ENCODE assay signal across 8 cellular contexts in genomic region chr5:60687927-60688720, GRCh38. TPM values are rescaled to one million over a fixed set of nuclear protein-coding genes. Genes with fewer than 3 reads are reported as not detected.
DNase-seq lines count a peak whose midpoint lies in the region; ATAC-seq lines count a peak whose summit lies in the region.

No MANE protein-coding gene starts in this region.

- ATAC-seq in GM19324 (IDR thresholded peaks at IDR 0.05; ENCODE audit: low FRiP score, unreplicated experiment): peak; percentile 90
- ATAC-seq in HG03139 (IDR thresholded peaks at IDR 0.05; ENCODE audit: unreplicated experiment): peak; percentile 86
- peak; percentile 37 to 72 (median 52) for ATAC-seq in T-cell (replicated peaks in 1 of 4)

- H3K9me3 Mint-ChIP-seq in T-cell: no peaks in the 10 kb centered on the region

- no peak overlapping the region for H3K27ac Mint-ChIP-seq in T-cell

- no peaks in the 10 kb centered on the region for H3K27me3 Mint-ChIP-seq in T-cell

- H3K4me3 Mint-ChIP-seq in T-cell: no peak overlapping the region

- POLR2A ChIA-PET in T-cell (lab: Charles Lee): interaction anchor here in 1 of 2 donors (0.6 kb wide), 1 partner anchor 270 kb away, joined by 3 read pairs; no protein-coding TSS in a partner anchor

- DNase-seq in DMS53 treated with DMSO at 0.1 percent for 48 hours (lab: John Stamatoyannopoulos, UW; ENCODE audit: unreplicated experiment): peak; percentile 36
- DNase-seq in T-cell: no peak
- peak; percentile 61 for DNase-seq in islet precursor cell
- no peak for DNase-seq in effector CD8-positive, alpha-beta T cell (lab: John Stamatoyannopoulos, UW)
- no peak for DNase-seq in NK-92 treated with Interleukin-12 subunit alpha and Interleukin-12 subunit beta, amount 100 ng/mL, for 24 hours (lab: John Stamatoyannopoulos, UW)
- DNase-seq in NCI-H446 treated with DMSO at 0.1 percent for 48 hours (lab: John Stamatoyannopoulos, UW): no peak

- no peaks in the 10 kb centered on the region for H3K36me3 Mint-ChIP-seq in T-cell

- CTCF ChIA-PET in T-cell (lab: Charles Lee): interaction anchor here (0.6 to 1.7 kb wide), 5 partner anchors 10 to 19 kb away, joined by 3 to 7 read pairs (median 3); partner anchors contain the start of gene DEPDC1B (in 1 of the 2)

- H3K4me1 Mint-ChIP-seq in T-cell: peaks cover 0 to 6% (median 0%) of the 10 kb centered on the region in 3 donors

RNA-seq across cellular contexts. Expression of gene DEPDC1B, which starts 11.8 kb away (rescaled TPM):
- total RNA-seq in T-cell: under 1 TPM; 0.44 to 0.98 (median 0.64) TPM

Comparison
In these comparisons a context has a peak if more than half of its experiments do, and no peak if none do; other contexts are left out.
1. DNase-seq: peak in DMS53 treated with DMSO at 0.1 percent for 48 hours (single experiment) and islet precursor cell (single experiment); none in T-cell (0 of 34), effector CD8-positive, alpha-beta T cell (single experiment), NK-92 treated with Interleukin-12 subunit alpha and Interleukin-12 subunit beta, amount 100 ng/mL, for 24 hours (single experiment) and NCI-H446 treated with DMSO at 0.1 percent for 48 hours (single experiment).
2. Peak in every context shown above with its lines, with median percentiles within 50 percentile points of each other: ATAC-seq.